In the genomic region with DNA sequence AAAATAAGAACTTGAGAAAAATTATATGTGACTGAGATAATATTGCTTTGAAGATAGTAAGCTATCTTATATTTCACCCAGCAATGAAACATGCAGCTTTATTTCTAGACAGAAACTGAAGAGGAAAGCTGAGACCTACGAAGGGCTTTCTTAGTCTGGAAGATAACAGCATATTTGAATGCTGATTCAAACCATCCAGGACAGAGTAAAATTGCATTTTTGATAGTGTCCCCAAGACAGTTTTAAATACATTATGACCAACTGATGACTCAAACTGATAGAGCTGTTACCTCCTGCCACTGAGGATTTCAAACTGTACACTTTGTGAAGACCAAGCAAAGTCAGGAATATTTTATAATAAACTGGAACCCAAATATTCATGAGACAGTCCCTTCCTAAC, we compare ENCODE assay signal across 14 cellular contexts.
"Had no signal": no experiment of that assay in that cellular context is flagged by ENCODE, and none has a peak within 500 bp of the region (broad histone marks: within the 10 kb centered on the region; RNA-seq: fewer than 3 reads in every experiment).

No MANE protein-coding gene starts in this region.

- H3K4me3 ChIP-seq: psoas muscle had no signal

- H3K27me3 Mint-ChIP-seq: brain, type B pancreatic cell had no signal

- H3K36me3 Mint-ChIP-seq: brain, natural killer cell, type B pancreatic cell had no signal

- H3K4me1 ChIP-seq: psoas muscle had no signal

- H3K27ac ChIP-seq: psoas muscle, WERI-Rb-1 had no signal

- DNase-seq: activated CD4-positive, alpha-beta T cell treated with anti-CD3 and anti-CD28 coated beads for 4 hours; activated CD8-positive, alpha-beta T cell treated with anti-CD3 and anti-CD28 coated beads, Interleukin-2, amount 10 ng/mL, durations not matched to agents 7 days and 5 days; activated naive CD4-positive, alpha-beta T cell treated with Interleukin-2 at 50 U/mL for 16 hours; cerebellar nuclear complex; glutamatergic neuron; natural killer cell; nucleus accumbens; psoas muscle; stimulated activated CD4-positive, alpha-beta T cell treated with anti-CD3 and anti-CD28 coated beads, Interleukin-2, amount 100 ng/mL, for 48 hours; stimulated activated naive CD4-positive, alpha-beta T cell treated with Interleukin-2 at 50 U/mL for 16 hours; WERI-Rb-1 had no signal

- H3K9me3 Mint-ChIP-seq: brain, type B pancreatic cell had no signal

- H3K4me3 Mint-ChIP-seq: activated CD8-positive, alpha-beta T cell treated with anti-CD3 and anti-CD28 coated beads, Interleukin-2, amount 10 ng/mL, durations not matched to agents 7 days and 5 days; brain; natural killer cell; type B pancreatic cell had no signal

- H3K9me3 ChIP-seq: psoas muscle had no signal

- H3K36me3 ChIP-seq: WERI-Rb-1 had no signal

- ATAC-seq: activated CD8-positive, alpha-beta T cell treated with anti-CD3 and anti-CD28 coated beads, Interleukin-2, amount 10 ng/mL, durations not matched to agents 7 days and 5 days; natural killer cell; psoas muscle; sciatic nerve had no signal

- H3K4me1 Mint-ChIP-seq: natural killer cell had no signal

- H3K27ac Mint-ChIP-seq: activated CD8-positive, alpha-beta T cell treated with anti-CD3 and anti-CD28 coated beads, Interleukin-2, amount 10 ng/mL, durations not matched to agents 7 days and 5 days; brain; natural killer cell; type B pancreatic cell had no signal
